Comparison of ENCODE assay signal across 16 cellular contexts in the genomic region with DNA sequence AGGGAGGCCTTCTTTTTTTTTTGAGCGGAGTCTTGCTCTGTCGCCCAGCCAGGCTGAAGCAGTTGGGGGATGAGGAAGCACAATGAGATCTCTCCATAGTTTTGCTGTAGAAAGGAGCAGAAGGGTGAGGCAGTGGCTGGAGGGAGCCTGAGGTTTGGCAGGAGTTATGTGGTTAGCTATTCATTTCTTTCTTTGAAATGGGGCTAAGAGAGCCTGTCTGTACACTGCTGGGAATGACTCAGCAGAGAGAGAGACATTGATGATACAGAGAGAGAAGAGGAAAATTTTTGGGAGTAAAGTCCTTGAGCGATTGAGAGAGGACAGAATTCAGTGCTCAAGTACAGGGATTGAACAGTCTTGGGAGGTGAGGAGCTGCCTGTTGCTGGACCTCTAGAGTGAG. TPM values are rescaled to one million over a fixed set of nuclear protein-coding genes. Genes with fewer than 3 reads are reported as not detected.
DNase-seq lines count a peak whose midpoint lies in the region; ATAC-seq, FAIRE-seq and TF ChIP-seq lines count a peak whose summit lies in the region.
"Had no signal": no experiment of that assay in that cellular context is flagged by ENCODE, and none has a peak within 500 bp of the region (broad histone marks: within the 10 kb centered on the region; RNA-seq: fewer than 3 reads in every experiment).

No MANE protein-coding gene starts in this region.

- peaks cover 10% of the 10 kb centered on the region for H3K27me3 Mint-ChIP-seq in chondrocyte (ENCODE audit: low read depth)

- no peak overlapping the region for H3K4me3 ChIP-seq in kidney (ENCODE audit: low read length in 2 of 2)
- H3K4me3 ChIP-seq: adrenal gland, heart right ventricle had no signal

- intact Hi-C loops in kidney (cut with DNase I): no loop called here

- peaks cover 8% of the 10 kb centered on the region for H3K4me1 Mint-ChIP-seq in chondrocyte (ENCODE audit: low read depth)
- H3K4me1 Mint-ChIP-seq: CD8-positive, alpha-beta memory T cell had no signal

- H3K27ac ChIP-seq in kidney (ENCODE audit: low read depth in 2 of 2, low read length in 2 of 2): no peak overlapping the region
- H3K27ac ChIP-seq: heart right ventricle had no signal

- peak; percentile 33 for DNase-seq in ELR (ENCODE audit: low read depth)
- peak; percentile 4 for DNase-seq in RCC 7860 (ENCODE audit: low spot score)
- DNase-seq in chondrocyte (ENCODE audit: low spot score): no peak
- DNase-seq in renal cortical epithelial cell (ENCODE audit: low read depth): peak; percentile 55
- no peak for DNase-seq in D341Med (ENCODE audit: low spot score)
- DNase-seq in kidney: no peak
- DNase-seq: activated T-cell treated with anti-CD3 and anti-CD28 coated beads, Interleukin-2, amount 50 U/mL, for 24 hours; adrenal gland; CD8-positive, alpha-beta memory T cell; effector CD8-positive, alpha-beta T cell; heart right ventricle; NCI-H2171 had no signal

- no peaks in the 10 kb centered on the region for H3K36me3 ChIP-seq in kidney (ENCODE audit: control insufficient read depth in 1 of 2, insufficient read depth in 2 of 2, low read length in 2 of 2)
- H3K36me3 ChIP-seq: adrenal gland, heart right ventricle had no signal

- peaks cover 2% of the 10 kb centered on the region for H3K36me3 Mint-ChIP-seq in chondrocyte (ENCODE audit: low read depth)
- H3K36me3 Mint-ChIP-seq: CD8-positive, alpha-beta memory T cell; natural killer cell treated with Interleukin-12 subunit alpha and Interleukin-12 subunit beta and Interleukin-15 and Interleukin-18, amount 100 ng/mL, for 72 hours had no signal

- H3K9me3 ChIP-seq in kidney (ENCODE audit: control insufficient read depth in 1 of 2, low read length in 2 of 2): no peaks in the 10 kb centered on the region
- H3K9me3 ChIP-seq: adrenal gland, heart right ventricle had no signal

- TF ChIP-seq CTCF in chondrocyte (IDR thresholded peaks at IDR 0.05): no peak
- TF ChIP-seq CTCF in kidney (IDR thresholded peaks at IDR 0.05; ENCODE audit: borderline replicate concordance, extremely low read depth, insufficient read depth): no peak

- H3K9me3 Mint-ChIP-seq in chondrocyte (ENCODE audit: low read depth): no peaks in the 10 kb centered on the region
- H3K9me3 Mint-ChIP-seq: activated T-cell treated with anti-CD3 and anti-CD28 coated beads, Interleukin-2, amount 50 U/mL, for 24 hours; CD8-positive, alpha-beta memory T cell; natural killer cell treated with Interleukin-12 subunit alpha and Interleukin-12 subunit beta and Interleukin-15 and Interleukin-18, amount 100 ng/mL, for 72 hours had no signal

- H3K4me1 ChIP-seq in kidney (ENCODE audit: control insufficient read depth in 1 of 2, insufficient read depth in 1 of 2, low read depth in 1 of 2, low read length in 2 of 2): no peaks in the 10 kb centered on the region

- FAIRE-seq in RCC 7860 (lab: Jason Lieb, UNC) (peak; percentile 44), kidney (lab: Jason Lieb, UNC) (no peak)

- no peak overlapping the region for H3K9ac ChIP-seq in kidney (ENCODE audit: low read length in 2 of 2)

- no peak for ATAC-seq in HG02763 (IDR thresholded peaks at IDR 0.05; ENCODE audit: unreplicated experiment)
- ATAC-seq: activated CD4-positive, CD25-positive, alpha-beta regulatory T cell treated with anti-CD3 and anti-CD28 coated beads, Interleukin-2, amount 50 U/mL, for 24 hours; heart right ventricle; left lobe of liver had no signal

- no peak overlapping the region for H3K4me3 Mint-ChIP-seq in chondrocyte (ENCODE audit: unreplicated experiment)
- H3K4me3 Mint-ChIP-seq: activated T-cell treated with anti-CD3 and anti-CD28 coated beads, Interleukin-2, amount 50 U/mL, for 24 hours; CD8-positive, alpha-beta memory T cell; natural killer cell treated with Interleukin-12 subunit alpha and Interleukin-12 subunit beta and Interleukin-15 and Interleukin-18, amount 100 ng/mL, for 72 hours had no signal

- peak overlapping the region; percentile 77 for H3K27ac Mint-ChIP-seq in chondrocyte (ENCODE audit: unreplicated experiment)
- H3K27ac Mint-ChIP-seq: activated T-cell treated with anti-CD3 and anti-CD28 coated beads, Interleukin-2, amount 50 U/mL, for 24 hours; CD8-positive, alpha-beta memory T cell; natural killer cell treated with Interleukin-12 subunit alpha and Interleukin-12 subunit beta and Interleukin-15 and Interleukin-18, amount 100 ng/mL, for 72 hours had no signal

RNA-seq across cellular contexts. Expression of gene NOS2, which starts 22.1 kb away (rescaled TPM):
- total RNA-seq in chondrocyte: not detected in 3 replicates
- not detected in 2 replicates for total RNA-seq in renal cortical epithelial cell
- total RNA-seq in kidney: 0.57 TPM
- 0.37 TPM for polyA plus RNA-seq in kidney (ENCODE audit: insufficient read depth, low read depth, low replicate concordance)
- total RNA-seq: left lobe of liver; natural killer cell treated with Interleukin-12 subunit alpha and Interleukin-12 subunit beta and Interleukin-15 and Interleukin-18, amount 100 ng/mL, for 72 hours had no signal
- polyA plus RNA-seq: CD8-positive, alpha-beta memory T cell had no signal

Comparison
In these comparisons a context has a peak if more than half of its experiments do, and no peak if none do; other contexts are left out.
1. DNase-seq: peak in ELR (single experiment), RCC 7860 (single experiment) and renal cortical epithelial cell (single experiment); none in chondrocyte (single experiment), D341Med (single experiment) and kidney (single experiment).